Comparison of ENCODE assay signal across 8 cellular contexts in the genomic region with DNA sequence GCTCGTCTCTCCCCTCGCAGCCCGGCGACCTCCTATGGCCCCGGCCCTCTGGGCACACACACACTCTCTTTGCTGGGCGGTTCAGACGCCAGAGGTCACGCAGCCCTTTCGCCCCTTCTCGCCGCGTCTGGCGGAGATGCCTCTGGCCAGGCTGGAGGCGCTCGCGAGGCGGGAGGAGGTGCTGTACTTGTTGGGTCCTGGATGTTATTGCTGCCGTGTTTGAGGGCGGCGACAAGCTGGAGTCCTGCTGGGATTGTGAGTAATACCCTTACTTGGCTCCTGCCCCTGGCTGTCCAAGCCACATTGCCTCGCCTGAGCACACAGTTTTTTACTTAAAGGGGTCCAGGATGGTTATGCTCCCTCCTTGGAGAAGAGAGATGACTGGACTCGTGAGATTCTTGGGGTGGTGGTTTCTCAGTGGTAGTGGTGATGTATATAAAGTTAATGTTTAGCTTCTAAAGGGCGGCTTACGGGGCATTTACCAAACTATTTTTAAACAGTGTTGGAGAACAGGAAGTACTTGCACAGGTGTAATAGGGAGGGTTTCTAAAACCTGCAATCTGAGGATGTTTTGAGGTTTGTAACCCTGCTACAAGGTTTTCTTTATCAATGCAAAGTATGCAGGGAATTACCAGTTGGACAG. TPM values are rescaled to one million over a fixed set of nuclear protein-coding genes. Genes with fewer than 3 reads are reported as not detected.
DNase-seq lines count a peak whose midpoint lies in the region; ATAC-seq, FAIRE-seq and TF ChIP-seq lines count a peak whose summit lies in the region.

No MANE protein-coding gene starts in this region.

- H3K9me3 Mint-ChIP-seq in T-helper 2 cell treated with Interferon-gamma antibody and Interleukin-4, amounts not matched to agents 5 μg/mL and 100 μg/mL, for 36 hours: no peaks in the 10 kb centered on the region

- H3K9ac ChIP-seq in GM12878 (ENCODE audit: control insufficient read depth, insufficient read depth, low read length): peak overlapping the region; percentile 59

- POLR2A ChIA-PET in GM12878 (lab: Charles Lee): interaction anchor here (1.2 kb wide), 1 partner anchor 246 kb away, joined by 3 read pairs; no protein-coding TSS in a partner anchor

- no peak for TF ChIP-seq EP300 in GM12878 (IDR thresholded peaks at IDR 0.05; ENCODE audit: borderline replicate concordance in 1 of 2, control insufficient read depth in 1 of 2, low read depth in 2 of 2, low read length in 2 of 2)

- H3K27me3 Mint-ChIP-seq in T-helper 2 cell treated with Interferon-gamma antibody and Interleukin-4, amounts not matched to agents 5 μg/mL and 100 μg/mL, for 36 hours (ENCODE audit: low read depth): peaks cover 7% of the 10 kb centered on the region

- H3K9me3 ChIP-seq in GM12878 (replicated peaks; ENCODE audit: control insufficient read depth, insufficient read depth, low read length): no peaks in the 10 kb centered on the region

- peak overlapping the region; percentile 100 for H3K4me3 Mint-ChIP-seq in T-helper 2 cell treated with Interferon-gamma antibody and Interleukin-4, amounts not matched to agents 5 μg/mL and 100 μg/mL, for 36 hours

- peak overlapping the region; percentile 98 for H2AFZ ChIP-seq in GM12878 (ENCODE audit: control insufficient read depth, low read depth, low read length)

- DNase-seq in GM12891 (ENCODE audit: insufficient read length, low spot score): peak; percentile 30
- peak; percentile 1 for DNase-seq in NCI-H128 (lab: John Stamatoyannopoulos, UW; ENCODE audit: unreplicated experiment)
- peak; percentile 65 for DNase-seq in T-helper 2 cell treated with Interferon-gamma antibody and Interleukin-4, amounts not matched to agents 5 μg/mL and 100 μg/mL, for 36 hours (ENCODE audit: low spot score)
- peak; percentile 12 for DNase-seq in GM12878 (ENCODE audit: low read depth, low spot score)
- DNase-seq in iPS DF 19.7 (ENCODE audit: low read depth, low spot score): peak; percentile 82
- peak; percentile 87 for DNase-seq in sciatic nerve (ENCODE audit: low spot score)
- DNase-seq in AML-193 (lab: John Stamatoyannopoulos, UW): no peak

- FAIRE-seq in GM12891 (lab: Jason Lieb, UNC) (no peak), GM12878 (lab: Jason Lieb, UNC) (no peak)

- intact Hi-C loops in GM12878 (cut with micrococcal nuclease; ENCODE audit: unreplicated experiment): loop anchor here (5.0 kb wide), 1 partner anchor 74 kb away; no protein-coding TSS in a partner anchor
- intact Hi-C loops in sciatic nerve (cut with DNase I): no loop called here

- SMC1A ChIA-PET in GM12878 (lab: Charles Lee; ENCODE audit: uncharacterized antibody, unreplicated experiment): interaction anchor here (0.6 to 1.4 kb wide), 2 partner anchors 87 kb away, joined by 3 to 5 read pairs; a partner anchor contains a TSS

- peaks cover 4% of the 10 kb centered on the region for H3K36me3 Mint-ChIP-seq in T-helper 2 cell treated with Interferon-gamma antibody and Interleukin-4, amounts not matched to agents 5 μg/mL and 100 μg/mL, for 36 hours (ENCODE audit: low read depth)

- peak overlapping the region; percentile 6; the same call in 1 of the 2 replicates for H3K27ac ChIP-seq in GM12878 (ENCODE audit: control insufficient read depth, insufficient read depth)

- peak; percentile 31; the same call in 1 of the 2 replicates for TF ChIP-seq RAD21 in GM12878 (IDR thresholded peaks at IDR 0.05; ENCODE audit: insufficient read depth, low read depth, low read length)

- H3K27me3 ChIP-seq in GM12878 (replicated peaks in 1 of 2; ENCODE audit: control insufficient read depth in 2 of 2, insufficient read depth in 2 of 2, low read length in 1 of 2): peaks cover 0 to 2% of the 10 kb centered on the region in 2 experiments; a peak in 1 of 4 replicates

- H3K79me2 ChIP-seq in GM12878 (ENCODE audit: control insufficient read depth, insufficient read depth, low read length): no peaks in the 10 kb centered on the region

- under 1% methylated on average over 15 of the region's 24 CpGs for WGBS in GM12878 (ENCODE audit: insufficient coverage, insufficient replicate concordance, low lambda C conversion rate, missing lambda C conversion rate)

- peak overlapping the region; percentile 98 for H3K4me2 ChIP-seq in GM12878 (ENCODE audit: control insufficient read depth, insufficient read depth)

- RAD21 ChIA-PET in GM12878 (lab: Charles Lee; ENCODE audit: unreplicated experiment): interaction anchor here (1.1 kb wide), 1 partner anchor 87 kb away, joined by 3 read pairs; a partner anchor contains a TSS

- H3K36me3 ChIP-seq in GM12878 (ENCODE audit: control insufficient read depth in 2 of 2, insufficient read depth in 2 of 2, low read length in 1 of 2): no peaks in the 10 kb centered on the region

- H3K27ac Mint-ChIP-seq in T-helper 2 cell treated with Interferon-gamma antibody and Interleukin-4, amounts not matched to agents 5 μg/mL and 100 μg/mL, for 36 hours: peak overlapping the region; percentile 94

- ATAC-seq in HG02759 (IDR thresholded peaks at IDR 0.05; ENCODE audit: unreplicated experiment): peak; percentile 54
- peak; percentile 76 for ATAC-seq in GM12878
- peak; percentile 81 for ATAC-seq in sciatic nerve

- in situ Hi-C loops in GM12878 (cut with MboI): no loop called here

- TF ChIP-seq CTCF in GM12878 (IDR thresholded peaks at IDR 0.05 in 2 of 3, conservative IDR thresholded peaks at IDR 0.05 in 1 of 3; ENCODE audit: control insufficient read depth in 2 of 3, extremely low read depth in 1 of 3, insufficient read depth in 1 of 3, low read depth in 3 of 3, low read length in 3 of 3): peak; percentile 22 to 35 (median 31); a peak in 3 of 6 replicates

- no peak for TF ChIP-seq POLR2A in GM12891 (IDR thresholded peaks at IDR 0.05; ENCODE audit: low read depth, low read length)
- TF ChIP-seq POLR2A in GM12878 (IDR thresholded peaks at IDR 0.05; ENCODE audit: low read depth, low read length): no peak

- CTCF ChIA-PET in GM12878 (lab: Yijun Ruan, JAX): interaction anchor here (0.7 to 1.5 kb wide), 2 partner anchors 87 to 844 kb away, joined by 3 to 4 read pairs; a partner anchor contains a TSS

- no peaks in the 10 kb centered on the region for H4K20me1 ChIP-seq in GM12878 (ENCODE audit: control insufficient read depth, insufficient read depth)

- TSS peak; percentile 76 for BruUV-seq in GM12878 (replicated peaks; lab: Mats Ljungman, UMichigan)

- H3K4me1 ChIP-seq in GM12878 (ENCODE audit: control insufficient read depth, insufficient read depth, low read length): no peaks in the 10 kb centered on the region; the same call in 1 of the 2 replicates

- peaks cover 27% of the 10 kb centered on the region for H3K4me1 Mint-ChIP-seq in T-helper 2 cell treated with Interferon-gamma antibody and Interleukin-4, amounts not matched to agents 5 μg/mL and 100 μg/mL, for 36 hours (ENCODE audit: low read depth)

- H3K4me3 ChIP-seq in GM12878: peak overlapping the region; percentile 76

TF ChIP-seq in GM12891, 5 proteins besides CTCF, POLR2A, EP300 and RAD21:
- TF ChIP-seq POLR2AphosphoS5 (IDR thresholded peaks at IDR 0.05; ENCODE audit: low read depth, low read length): no peak
- TF ChIP-seq TAF1 (IDR thresholded peaks at IDR 0.05; ENCODE audit: low read depth, low read length): no peak
- no peak for TF ChIP-seq PAX5 (IDR thresholded peaks at IDR 0.05; ENCODE audit: insufficient read depth, low read length, severe bottlenecking)
- TF ChIP-seq POU2F2 (IDR thresholded peaks at IDR 0.05; ENCODE audit: low read depth, low read length): no peak
- no peak for TF ChIP-seq SPI1 (IDR thresholded peaks at IDR 0.05; ENCODE audit: low read depth, low read length)

TF ChIP-seq in GM12878, 131 proteins besides CTCF, POLR2A, EP300 and RAD21 (continues in another document):
- TF ChIP-seq SREBF1 (IDR thresholded peaks at IDR 0.05; ENCODE audit: low read length) (no peak), NR2F1 (conservative IDR thresholded peaks at IDR 0.05) (peak; percentile 48; the same call in 1 of the 2 replicates), PML (IDR thresholded peaks at IDR 0.05; ENCODE audit: low read length) (no peak), BMI1 (IDR thresholded peaks at IDR 0.05; ENCODE audit: borderline replicate concordance) (no peak), FOS (IDR thresholded peaks at IDR 0.05; ENCODE audit: borderline replicate concordance, extremely low read depth, insufficient read length) (no peak), PKNOX1 (IDR thresholded peaks at IDR 0.05) (no peak), GABPA (IDR thresholded peaks at IDR 0.05; ENCODE audit: low read depth) (no peak), YBX1 (IDR thresholded peaks at IDR 0.05) (no peak), HDAC6 (IDR thresholded peaks at IDR 0.05; ENCODE audit: unreplicated experiment) (no peak), ZNF217 (IDR thresholded peaks at IDR 0.05) (peak; percentile 34; the same call in 1 of the 2 replicates), CREB1 (IDR thresholded peaks at IDR 0.05; ENCODE audit: low read depth) (no peak)

RNA-seq across cellular contexts. Expression of gene USP53, which starts 0.6 kb away (rescaled TPM):
- polyA plus RNA-seq in GM12891 (2012; ENCODE audit: low read depth, missing spikeins): 0.85 TPM
- total RNA-seq in GM12878 (2013; cell fraction: nucleolus; rRNA removed): 7.4 and 7.5 TPM in 2 replicates
- 2.8 and 2.9 TPM in 2 replicates for total RNA-seq in GM12878 (2014; rRNA removed)
- 3.6 and 4.0 TPM in 2 replicates for total RNA-seq in GM12878 (2014; rRNA removed; fragmentation: Illumina TruSeq; extraction: Trizol)
- total RNA-seq in GM12878 (2021): 2.5 and 2.9 TPM in 2 replicates
- polyA plus RNA-seq in GM12878 (2011; ENCODE audit: low read depth): 2.4 TPM
- 0.23 and 0.43 TPM in 2 replicates for polyA plus RNA-seq in GM12878 (2011; rRNA removed)
- polyA plus RNA-seq in GM12878 (2011; cell fraction: cytosol; rRNA removed): 0.07 and 0.09 TPM in 2 replicates
- polyA plus RNA-seq in GM12878 (2011; cell fraction: nucleus; rRNA removed): 0.22 and 0.32 TPM in 2 replicates
- polyA plus RNA-seq in GM12878 (2012): 2.3 and 2.7 TPM in 2 replicates
- polyA plus RNA-seq in GM12878 (2014; fragmentation: Illumina TruSeq; extraction: Trizol): 4.0 and 4.2 TPM in 2 replicates
- 1 to 10 TPM in 1 of 2 experiments, under 1 TPM in 1; 0.63 to 1.1 TPM for polyA plus RNA-seq in GM12878 (2014; fragmentation: Nextera tagmentation; extraction: Ambion mirVana)
- 2.2 and 3.0 TPM in 2 replicates for polyA plus RNA-seq in GM12878 (2014; rRNA removed)
- 1 to 10 TPM; 3.0 to 3.7 TPM for polyA plus RNA-seq in GM12878 (2016; fragmentation: Nextera tagmentation; extraction: Ambion mirVana)
- polyA minus RNA-seq in GM12878 (2011; rRNA and poly(A)+ RNA removed): 0.07 and 0.15 TPM in 2 replicates
- polyA minus RNA-seq in GM12878 (2011; cell fraction: cytosol; rRNA and poly(A)+ RNA removed): 0.83 TPM in 1 of 2 replicates, not detected in the other
- 0.12 and 0.38 TPM in 2 replicates for polyA minus RNA-seq in GM12878 (2011; cell fraction: nucleus; rRNA and poly(A)+ RNA removed)
- 183 TPM for total RNA-seq in sciatic nerve

Comparison
In these comparisons a context has a peak if more than half of its experiments do, and no peak if none do; other contexts are left out.
1. DNase-seq: peak in GM12891 (single experiment), NCI-H128 (single experiment), T-helper 2 cell treated with Interferon-gamma antibody and Interleukin-4, amounts not matched to agents 5 μg/mL and 100 μg/mL, for 36 hours (single experiment), GM12878 (single experiment), iPS DF 19.7 (single experiment) and sciatic nerve (single experiment); none in AML-193 (0 of 2).
2. RNA of gene USP53, which starts 0.6 kb away (total RNA-seq): 183 TPM in sciatic nerve (single experiment); 2.5 to 7.5 TPM in GM12878; every median in the first group is over 10 times any median in the second.
3. Peak in every context shown above with its lines, with median percentiles within 50 percentile points of each other: ATAC-seq.